ENCODE assay signal across 1 cellular context in genomic region chr11:33732176-33732575, GRCh38.
TF ChIP-seq lines count a peak whose summit lies in the region.

No MANE protein-coding gene starts in this region.

TF ChIP-seq in K562, 482 proteins besides CTCF, POLR2A, EP300 and RAD21 (continued from another document):
- TF ChIP-seq MNT (conservative IDR thresholded peaks at IDR 0.05) = peak in 1 of 2 experiments; percentile 19; a peak in 1 of 4 replicates
- TF ChIP-seq HDAC1 (IDR thresholded peaks at IDR 0.05) = 0 out of 4 replicates have a peak, but pooled peaks of 1 of the 2 experiments have one; percentile 35
- TF ChIP-seq EP400 (IDR thresholded peaks at IDR 0.05) = 0 out of 2 replicates have a peak, but pooled peaks have one; percentile 1
- peak; percentile 29; the same call in 1 of the 2 replicates for TF ChIP-seq RB1 (IDR thresholded peaks at IDR 0.05; ENCODE audit: low read depth)
- TF ChIP-seq E2F6 (IDR thresholded peaks at IDR 0.05; ENCODE audit: borderline replicate concordance in 1 of 2, extremely low read depth in 1 of 2, insufficient read depth in 1 of 2, insufficient read length in 1 of 2, low read depth in 1 of 2, low read length in 1 of 2, poor library complexity in 1 of 2, severe bottlenecking in 1 of 2) = peak in 1 of 2 experiments; percentile 33
- peak; percentile 89; the same call in 1 of the 2 replicates for TF ChIP-seq SPI1 (IDR thresholded peaks at IDR 0.05; ENCODE audit: borderline replicate concordance, low read depth, low read length)
- TF ChIP-seq ZNF707 (CRISPR knock-in tag; conservative IDR thresholded peaks at IDR 0.05) = no peak
- no peak for TF ChIP-seq CBX5 (IDR thresholded peaks at IDR 0.05; ENCODE audit: borderline replicate concordance, low read depth)
